In genomic region chr15:51776952-51777574, GRCh38 we compare ENCODE assay signal across 7 cellular contexts. TPM values are rescaled to one million over a fixed set of nuclear protein-coding genes. Genes with fewer than 3 reads are reported as not detected.
DNase-seq lines count a peak whose midpoint lies in the region; ATAC-seq and TF ChIP-seq lines count a peak whose summit lies in the region.

No MANE protein-coding gene starts in this region.

- peak; percentile 85 for DNase-seq in NOMO-1 treated with DMSO at 0.1 percent for 48 hours (lab: John Stamatoyannopoulos, UW; ENCODE audit: unreplicated experiment)
- peak; percentile 15 for DNase-seq in activated CD8-positive, alpha-beta memory T cell treated with anti-CD3 and anti-CD28 coated beads, Interleukin-2, amount 50 U/mL, for 24 hours (ENCODE audit: extremely low read depth)
- DNase-seq in erythroblast (lab: John Stamatoyannopoulos, UW), result peak; percentile 78 to 88
- peak; percentile 18 to 79 (median 58) for DNase-seq in naive thymus-derived CD8-positive, alpha-beta T cell
- DNase-seq in stimulated activated naive CD4-positive, alpha-beta T cell treated with Interleukin-2 at 50 U/mL for 16 hours (lab: John Stamatoyannopoulos, UW), result peak; percentile 34

- H3K9me3 Mint-ChIP-seq in naive thymus-derived CD8-positive, alpha-beta T cell, result peaks cover 0 to 2% (median 0%) of the 10 kb centered on the region in 9 donors

- no peak overlapping the region for H3K27ac Mint-ChIP-seq in naive thymus-derived CD8-positive, alpha-beta T cell

- peaks cover 0 to 11% (median 8%) of the 10 kb centered on the region in 4 donors for H3K4me1 Mint-ChIP-seq in naive thymus-derived CD8-positive, alpha-beta T cell

- no peaks in the 10 kb centered on the region for H3K27me3 Mint-ChIP-seq in naive thymus-derived CD8-positive, alpha-beta T cell

- peaks cover 7 to 54% (median 26%) of the 10 kb centered on the region in 3 donors for H3K36me3 Mint-ChIP-seq in naive thymus-derived CD8-positive, alpha-beta T cell

- no peak for TF ChIP-seq POLR2A in erythroblast (IDR thresholded peaks at IDR 0.05; ENCODE audit: low read length)

- ATAC-seq in HG03432 (IDR thresholded peaks at IDR 0.05; ENCODE audit: unreplicated experiment), result peak; percentile 60
- peak; percentile 81 to 83 for ATAC-seq in naive thymus-derived CD8-positive, alpha-beta T cell

- H3K4me3 Mint-ChIP-seq in naive thymus-derived CD8-positive, alpha-beta T cell, result no peak overlapping the region

- POLR2A ChIA-PET in naive thymus-derived CD8-positive, alpha-beta T cell (lab: Charles Lee), result interaction anchor here (0.7 to 2.0 kb wide), 4 partner anchors 10 to 127 kb away, joined by 4 to 11 read pairs (median 6); partner anchors contain the start of gene LYSMD2

- TF ChIP-seq CTCF in GM12873 (IDR thresholded peaks at IDR 0.05; ENCODE audit: insufficient read depth, low read depth, low read length, missing control alignments), result peak; percentile 84

RNA-seq across cellular contexts. Expression of gene TMOD2, which starts 25.7 kb away (rescaled TPM):
- 10 to 100 TPM; 19.9 to 21.0 TPM for total RNA-seq in naive thymus-derived CD8-positive, alpha-beta T cell
- polyA plus RNA-seq in naive thymus-derived CD8-positive, alpha-beta T cell, result 1 to 10 TPM; 2.9 to 4.4 (median 3.5) TPM

RNA-seq across cellular contexts. Expression of gene LYSMD2, which starts 39.6 kb away (rescaled TPM):
- 10 to 100 TPM; 28.0 to 28.9 TPM for total RNA-seq in naive thymus-derived CD8-positive, alpha-beta T cell
- polyA plus RNA-seq in naive thymus-derived CD8-positive, alpha-beta T cell, result 10 to 100 TPM; 29.6 to 53.7 (median 35.8) TPM

RNA-seq across cellular contexts. Expression of gene TMOD3, which starts 52.4 kb away (rescaled TPM):
- total RNA-seq in naive thymus-derived CD8-positive, alpha-beta T cell, result 10 to 100 TPM; 52.5 to 56.7 TPM
- 10 to 100 TPM; 27.6 to 32.6 (median 28.0) TPM for polyA plus RNA-seq in naive thymus-derived CD8-positive, alpha-beta T cell

Comparison
In these comparisons a context has a peak if more than half of its experiments do, and no peak if none do; other contexts are left out.
1. Peak in every context shown above with its lines: DNase-seq and ATAC-seq.
2. DNase-seq: peak in every context shown above with its lines; median percentile 85 in NOMO-1 treated with DMSO at 0.1 percent for 48 hours; 83 in erythroblast; 58 in naive thymus-derived CD8-positive, alpha-beta T cell; 34 in stimulated activated naive CD4-positive, alpha-beta T cell treated with Interleukin-2 at 50 U/mL for 16 hours; 15 in activated CD8-positive, alpha-beta memory T cell treated with anti-CD3 and anti-CD28 coated beads, Interleukin-2, amount 50 U/mL, for 24 hours.